In genomic region chr1:226635456-226635941, GRCh38 we compare ENCODE assay signal across 9 cellular contexts.
DNase-seq lines count a peak whose midpoint lies in the region; ATAC-seq and TF ChIP-seq lines count a peak whose summit lies in the region.
"Had no signal": no experiment of that assay in that cellular context is flagged by ENCODE, and none has a peak within 500 bp of the region (broad histone marks: within the 10 kb centered on the region; RNA-seq: fewer than 3 reads in every experiment).

No MANE protein-coding gene starts in this region.

- no peaks in the 10 kb centered on the region for H3K9me3 Mint-ChIP-seq in activated naive CD4-positive, alpha-beta T cell treated with anti-CD3 and anti-CD28 coated beads, Interleukin-2, amount 10 ng/mL, durations not matched to agents 7 days and 5 days

- H3K9me3 ChIP-seq in mucosa of descending colon: no peaks in the 10 kb centered on the region

- no peaks in the 10 kb centered on the region for H3K36me3 ChIP-seq in mucosa of descending colon (ENCODE audit: low read depth)

- H3K27me3 Mint-ChIP-seq in activated naive CD4-positive, alpha-beta T cell treated with anti-CD3 and anti-CD28 coated beads, Interleukin-2, amount 10 ng/mL, durations not matched to agents 7 days and 5 days: peaks cover 4% of the 10 kb centered on the region

- ATAC-seq in mucosa of descending colon: no peak

- CTCF ChIA-PET in activated naive CD4-positive, alpha-beta T cell treated with anti-CD3 and anti-CD28 coated beads, Interleukin-2, amount 10 ng/mL, durations not matched to agents 7 days and 5 days (lab: Charles Lee): interaction anchor here (0.8 to 5.6 kb wide), 13 partner anchors 8 to 247 kb away, joined by 3 to 75 read pairs (median 4); partner anchors contain the start of gene ITPKB

- H3K36me3 Mint-ChIP-seq in activated naive CD4-positive, alpha-beta T cell treated with anti-CD3 and anti-CD28 coated beads, Interleukin-2, amount 10 ng/mL, durations not matched to agents 7 days and 5 days: peaks cover 66% of the 10 kb centered on the region

- peak overlapping the region; percentile 62 for H3K4me3 Mint-ChIP-seq in activated naive CD4-positive, alpha-beta T cell treated with anti-CD3 and anti-CD28 coated beads, Interleukin-2, amount 10 ng/mL, durations not matched to agents 7 days and 5 days

- peak overlapping the region; percentile 95 for H3K27ac Mint-ChIP-seq in activated naive CD4-positive, alpha-beta T cell treated with anti-CD3 and anti-CD28 coated beads, Interleukin-2, amount 10 ng/mL, durations not matched to agents 7 days and 5 days

- intact Hi-C loops in mucosa of descending colon (cut with DNase I, micrococcal nuclease): no loop called here

- peak; percentile 56 for DNase-seq in stimulated activated CD4-positive, alpha-beta T cell treated with anti-CD3 and anti-CD28 coated beads, Interleukin-1b, Interleukin-23, amount 100 ng/mL, for 48 hours
- no peak for DNase-seq in stimulated activated CD4-positive, alpha-beta T cell treated with anti-CD3 and anti-CD28 coated beads, Interleukin-2, amount 100 ng/mL, for 48 hours
- peak; percentile 70 for DNase-seq in activated naive CD4-positive, alpha-beta T cell treated with anti-CD3 and anti-CD28 coated beads, Interleukin-2, amount 10 ng/mL, durations not matched to agents 7 days and 5 days
- DNase-seq in mucosa of descending colon (peak in 2 of 3 donors; percentile 27 to 47), SIG-M5 treated with dmso at 0.1 percent for 504 hours (lab: John Stamatoyannopoulos, UW; ENCODE audit: unreplicated experiment) (no peak), NCI-H1417 (lab: John Stamatoyannopoulos, UW) (no peak), MV-4-11 (lab: John Stamatoyannopoulos, UW) (no peak), GM03348 (ENCODE audit: low spot score) (no peak)
- DNase-seq: dermis blood vessel endothelial cell had no signal

- H3K4me3 ChIP-seq in mucosa of descending colon: no peak overlapping the region

- peaks cover 57% of the 10 kb centered on the region for H3K4me1 Mint-ChIP-seq in activated naive CD4-positive, alpha-beta T cell treated with anti-CD3 and anti-CD28 coated beads, Interleukin-2, amount 10 ng/mL, durations not matched to agents 7 days and 5 days

- TF ChIP-seq CTCF in mucosa of descending colon (IDR thresholded peaks at IDR 0.05): no peak

- no peaks in the 10 kb centered on the region for H3K4me1 ChIP-seq in mucosa of descending colon (ENCODE audit: low read depth)

Comparison
In these comparisons a context has a peak if more than half of its experiments do, and no peak if none do; other contexts are left out.
1. DNase-seq: peak in stimulated activated CD4-positive, alpha-beta T cell treated with anti-CD3 and anti-CD28 coated beads, Interleukin-1b, Interleukin-23, amount 100 ng/mL, for 48 hours (single experiment), activated naive CD4-positive, alpha-beta T cell treated with anti-CD3 and anti-CD28 coated beads, Interleukin-2, amount 10 ng/mL, durations not matched to agents 7 days and 5 days (single experiment) and mucosa of descending colon (2 of 3); none in stimulated activated CD4-positive, alpha-beta T cell treated with anti-CD3 and anti-CD28 coated beads, Interleukin-2, amount 100 ng/mL, for 48 hours (0 of 2), SIG-M5 treated with dmso at 0.1 percent for 504 hours (single experiment), NCI-H1417 (0 of 3), MV-4-11 (single experiment) and GM03348 (single experiment).